8 cellular contexts compared by ENCODE assay signal in genomic region chr19:5827891-5828660, GRCh38. TPM values are rescaled to one million over a fixed set of nuclear protein-coding genes. Genes with fewer than 3 reads are reported as not detected.
DNase-seq lines count a peak whose midpoint lies in the region; ATAC-seq and TF ChIP-seq lines count a peak whose summit lies in the region.

No MANE protein-coding gene starts in this region.

- H3K27me3 ChIP-seq in HCT116 (ENCODE audit: insufficient read depth, low read length) = no peaks in the 10 kb centered on the region
- peaks cover 0 to 39% (median 27%) of the 10 kb centered on the region in 7 donors for H3K27me3 ChIP-seq in heart right ventricle
- peaks cover 0 to 56% of the 10 kb centered on the region in 2 donors for H3K27me3 ChIP-seq in tibial nerve

- H3K9me2 ChIP-seq in HCT116 (ENCODE audit: insufficient read depth) = no peaks in the 10 kb centered on the region

- peak; percentile 94 for DNase-seq in GM03348 (ENCODE audit: low spot score)
- DNase-seq in HCT116 (ENCODE audit: low read depth, low spot score) = peak; percentile 88
- peak; percentile 91 for DNase-seq in NAMALWA (ENCODE audit: low spot score)
- peak; percentile 97 for DNase-seq in activated naive CD8-positive, alpha-beta T cell treated with anti-CD3 and anti-CD28 coated beads for 36 hours
- DNase-seq in heart right ventricle = peak; percentile 81 to 84
- DNase-seq in pons (ENCODE audit: low spot score) = peak; percentile 66
- DNase-seq in tibial nerve (ENCODE audit: low spot score in 2 of 2) = peak; percentile 46 to 70

- H3K4me3 ChIP-seq in HCT116 (replicated peaks in 1 of 2; ENCODE audit: low read depth in 1 of 2, low read length in 2 of 2) = peak overlapping the region; percentile 83 to 97
- peak overlapping the region; percentile 6 to 63 (median 39) for H3K4me3 ChIP-seq in heart right ventricle
- H3K4me3 ChIP-seq in tibial nerve = peak overlapping the region; percentile 24 to 54 (median 34)

- H4K20me1 ChIP-seq in HCT116 (ENCODE audit: insufficient read depth) = no peaks in the 10 kb centered on the region

- peak overlapping the region; percentile 96 for H3K9ac ChIP-seq in HCT116 (ENCODE audit: low read length)

- peaks cover 13% of the 10 kb centered on the region for H3K4me1 Mint-ChIP-seq in activated naive CD8-positive, alpha-beta T cell treated with anti-CD3 and anti-CD28 coated beads for 36 hours

- no TSS peak for BruUV-seq in HCT116 (replicated peaks; lab: Mats Ljungman, UMichigan)

- peak; percentile 83 for ATAC-seq in HCT116
- ATAC-seq in SK-N-SH treated with all-trans-retinoic acid at 6 μM for 48 hours = peak; percentile 79
- peak; percentile 72 to 84 (median 82) for ATAC-seq in heart right ventricle

- H3K27me3 Mint-ChIP-seq in activated naive CD8-positive, alpha-beta T cell treated with anti-CD3 and anti-CD28 coated beads for 36 hours = no peaks in the 10 kb centered on the region

- H3K27ac ChIP-seq in HCT116 (ENCODE audit: low read depth, low read length) = peak overlapping the region; percentile 92
- peak overlapping the region in 9 of 10 donors; percentile 50 to 89 (median 75) for H3K27ac ChIP-seq in heart right ventricle
- H3K27ac ChIP-seq in tibial nerve = peak overlapping the region in 3 of 4 donors; percentile 42 to 57 (median 54)

- H3K4me1 ChIP-seq in HCT116 (ENCODE audit: control insufficient read depth in 1 of 2, insufficient read depth in 2 of 2, low read length in 2 of 2) (peaks cover 15 to 38% of the 10 kb centered on the region in 2 experiments), heart right ventricle (peaks cover 0 to 25% (median 3%) of the 10 kb centered on the region in 9 donors), tibial nerve (peaks cover 0 to 19% (median 8%) of the 10 kb centered on the region in 4 donors)

- peak overlapping the region; percentile 99 for H3K4me3 Mint-ChIP-seq in activated naive CD8-positive, alpha-beta T cell treated with anti-CD3 and anti-CD28 coated beads for 36 hours

- H3K4me2 ChIP-seq in HCT116 (ENCODE audit: low read length) = peak overlapping the region; percentile 96

- TF ChIP-seq POLR2A in HCT116 (IDR thresholded peaks at IDR 0.05; ENCODE audit: borderline replicate concordance, extremely low read depth, insufficient read depth, insufficient read length) (peak; percentile 99), tibial nerve (IDR thresholded peaks at IDR 0.05) (peak; percentile 33 to 50)

- CTCF ChIA-PET in HCT116 (lab: Charles Lee) = interaction anchor here (0.6 to 3.6 kb wide), 9 partner anchors 14 to 141 kb away, joined by 3 to 49 read pairs (median 3); partner anchors contain the start of genes DUS3L, NDUFA11, NRTN and VMAC

- no peaks in the 10 kb centered on the region for H3K9me3 Mint-ChIP-seq in activated naive CD8-positive, alpha-beta T cell treated with anti-CD3 and anti-CD28 coated beads for 36 hours

- no peak for TF ChIP-seq RAD21 in HCT116 (IDR thresholded peaks at IDR 0.05; ENCODE audit: low read depth)

- H3K79me2 ChIP-seq in HCT116 (ENCODE audit: insufficient read depth, low read length) = no peaks in the 10 kb centered on the region

- H3K36me3 Mint-ChIP-seq in activated naive CD8-positive, alpha-beta T cell treated with anti-CD3 and anti-CD28 coated beads for 36 hours = no peaks in the 10 kb centered on the region

- peak in 1 of 2 donors; percentile 56 for TF ChIP-seq EP300 in tibial nerve (IDR thresholded peaks at IDR 0.05)

- 1 to 3% methylated on average over 90 to 91 of the region's 91 CpGs for WGBS in heart right ventricle, 2 donors
- WGBS in tibial nerve, 2 donors = 1% methylated on average over 49 to 52 of the region's 91 CpGs

- H3K36me3 ChIP-seq in HCT116 (ENCODE audit: control insufficient read depth in 1 of 2, insufficient read depth in 2 of 2, low read length in 2 of 2) (no peaks in the 10 kb centered on the region), heart right ventricle (no peaks in the 10 kb centered on the region), tibial nerve (no peaks in the 10 kb centered on the region)

- RAD21 ChIA-PET in HCT116 (lab: Charles Lee; ENCODE audit: low non-redundant PET in 1 of 2, low total read pairs in 2 of 2, uncharacterized antibody in 2 of 2, unreplicated experiment in 2 of 2) = interaction anchor here (0.5 to 1.3 kb wide), 4 partner anchors 12 to 85 kb away, joined by 3 to 6 read pairs (median 5); no protein-coding TSS in a partner anchor

- H2AFZ ChIP-seq in HCT116 (ENCODE audit: low read depth, low read length, poor library complexity, severe bottlenecking) = no peak overlapping the region

- no peaks in the 10 kb centered on the region for H3K9me3 ChIP-seq in HCT116 (ENCODE audit: control insufficient read depth in 1 of 2, insufficient read depth in 1 of 2, low read depth in 1 of 2, low read length in 2 of 2)
- H3K9me3 ChIP-seq in heart right ventricle = no peaks in the 10 kb centered on the region
- no peaks in the 10 kb centered on the region for H3K9me3 ChIP-seq in tibial nerve

- POLR2A ChIA-PET in HCT116 (lab: Charles Lee) = interaction anchor here (0.5 to 2.9 kb wide), 33 partner anchors 9 to 936 kb away, joined by 3 to 34 read pairs (median 4); partner anchors contain the start of genes ALKBH7, CATSPERD, DUS3L and FUT3

- no peak for TF ChIP-seq CTCF in HCT116 (IDR thresholded peaks at IDR 0.05 in 2 of 3, conservative IDR thresholded peaks at IDR 0.05 in 1 of 3; ENCODE audit: borderline replicate concordance in 1 of 3, insufficient read depth in 1 of 3, low read depth in 2 of 3, low read length in 2 of 3)
- no peak for TF ChIP-seq CTCF in heart right ventricle (IDR thresholded peaks at IDR 0.05)
- no peak for TF ChIP-seq CTCF in tibial nerve (IDR thresholded peaks at IDR 0.05)

- intact Hi-C loops in HCT116 (cut with micrococcal nuclease) (loop anchor here (2.0 kb wide), 2 partner anchors 65 to 77 kb away; partner anchors contain the start of gene VMAC), heart right ventricle (cut with DNase I) (loop anchor here in 3 of 10 donors (5.0 kb wide), 2 partner anchors 54 to 64 kb away; no protein-coding TSS in a partner anchor)

- peak overlapping the region; percentile 99 for H3K27ac Mint-ChIP-seq in activated naive CD8-positive, alpha-beta T cell treated with anti-CD3 and anti-CD28 coated beads for 36 hours

TF ChIP-seq in HCT116, 20 proteins besides CTCF, POLR2A, EP300 and RAD21 (continues in another document):
- TF ChIP-seq CBX3 (IDR thresholded peaks at IDR 0.05; ENCODE audit: low read depth) (no peak), JUND (IDR thresholded peaks at IDR 0.05) (peak; percentile 93), ELF1 (IDR thresholded peaks at IDR 0.05; ENCODE audit: borderline replicate concordance, low read depth) (no peak), EZH2 (IDR thresholded peaks at IDR 0.05) (no peak), EZH2phosphoT487 (IDR thresholded peaks at IDR 0.05; ENCODE audit: borderline replicate concordance) (no peak), SIN3A (IDR thresholded peaks at IDR 0.05; ENCODE audit: low read depth) (peak; percentile 98), EGR1 (IDR thresholded peaks at IDR 0.05; ENCODE audit: low read depth) (no peak), ATF3 (IDR thresholded peaks at IDR 0.05) (no peak), FOSL1 (IDR thresholded peaks at IDR 0.05; ENCODE audit: low read depth) (peak; percentile 87)

TF ChIP-seq in SK-N-SH treated with all-trans-retinoic acid at 6 μM for 48 hours, 23 proteins besides CTCF, POLR2A, EP300 and RAD21 (continues in another document):
- TF ChIP-seq ARNTL (CRISPR knock-in tag; IDR thresholded peaks at IDR 0.05; ENCODE audit: borderline replicate concordance, low read depth) = no peak
- no peak for TF ChIP-seq BACH2 (CRISPR knock-in tag; IDR thresholded peaks at IDR 0.05; ENCODE audit: borderline replicate concordance)

RNA-seq across cellular contexts. Expression of gene FUT6, which starts 11.4 kb away (rescaled TPM):
- total RNA-seq in HCT116 (2021; ENCODE audit: unreplicated experiment) (not detected), heart right ventricle (not detected), tibial nerve (not detected)
- polyA plus RNA-seq in HCT116 (2012) = 0.22 and 0.32 TPM in 2 replicates
- total RNA-seq in activated naive CD8-positive, alpha-beta T cell treated with anti-CD3 and anti-CD28 coated beads for 36 hours = not detected
- not detected for polyA plus RNA-seq in heart right ventricle

RNA-seq across cellular contexts. Expression of gene FUT3, which starts 23.2 kb away (rescaled TPM):
- total RNA-seq in HCT116 (2021; ENCODE audit: unreplicated experiment) = 2.6 TPM
- polyA plus RNA-seq in HCT116 (2012) = 9.6 and 9.9 TPM in 2 replicates
- total RNA-seq in activated naive CD8-positive, alpha-beta T cell treated with anti-CD3 and anti-CD28 coated beads for 36 hours = not detected
- not detected for total RNA-seq in heart right ventricle
- under 1 TPM in 1 of 2 donors, not detected in 1; 0.01 TPM for polyA plus RNA-seq in heart right ventricle
- under 1 TPM in 1 of 4 donors, not detected in 3; 0.90 TPM for total RNA-seq in tibial nerve

RNA-seq across cellular contexts. Expression of gene NRTN, which starts 23.2 kb away (rescaled TPM):
- 11.5 TPM for total RNA-seq in HCT116 (2021; ENCODE audit: unreplicated experiment)
- polyA plus RNA-seq in HCT116 (2012) = 8.1 and 8.2 TPM in 2 replicates
- total RNA-seq in activated naive CD8-positive, alpha-beta T cell treated with anti-CD3 and anti-CD28 coated beads for 36 hours = under 1 TPM; 0.21 to 0.38 TPM
- total RNA-seq in heart right ventricle = 10 to 100 TPM in 8 of 10 donors, 1 to 10 TPM in 2; 4.5 to 40.4 (median 14.8) TPM
- polyA plus RNA-seq in heart right ventricle = 10 to 100 TPM; 15.4 to 38.1 TPM
- not detected for total RNA-seq in tibial nerve

RNA-seq across cellular contexts. Expression of gene DUS3L, which starts 37.1 kb away (rescaled TPM):
- total RNA-seq in HCT116 (2021; ENCODE audit: unreplicated experiment) = 78.1 TPM
- polyA plus RNA-seq in HCT116 (2012) = 38.5 and 68.5 TPM in 2 replicates
- total RNA-seq in activated naive CD8-positive, alpha-beta T cell treated with anti-CD3 and anti-CD28 coated beads for 36 hours = 100 to 1,000 TPM; 103 to 106 TPM
- 10 to 100 TPM; 11.5 to 27.8 (median 14.2) TPM for total RNA-seq in heart right ventricle
- polyA plus RNA-seq in heart right ventricle = 10 to 100 TPM; 22.7 to 37.7 TPM
- total RNA-seq in tibial nerve = 10 to 100 TPM; 33.2 to 75.9 (median 54.2) TPM

RNA-seq across cellular contexts. Expression of gene FUT5, which starts 42.3 kb away (rescaled TPM):
- total RNA-seq in HCT116 (2021; ENCODE audit: unreplicated experiment) (0.84 TPM), heart right ventricle (under 1 TPM in 1 of 10 donors, not detected in 9; 0.21 TPM), tibial nerve (not detected)
- not detected in 2 replicates for polyA plus RNA-seq in HCT116 (2012)
- not detected for total RNA-seq in activated naive CD8-positive, alpha-beta T cell treated with anti-CD3 and anti-CD28 coated beads for 36 hours
- not detected for polyA plus RNA-seq in heart right ventricle

Comparison
In these comparisons a context has a peak if more than half of its experiments do, and no peak if none do; other contexts are left out.
1. Peak in every context shown above with its lines: DNase-seq, ATAC-seq, H3K4me3 ChIP-seq and H3K27ac ChIP-seq.
2. H3K4me3 ChIP-seq: peak in every context shown above with its lines; median percentile 90 in HCT116; 39 in heart right ventricle; 34 in tibial nerve.